In genomic region chr10:63520463-63521388, GRCh38 we compare ENCODE assay signal across 8 cellular contexts. TPM values are rescaled to one million over a fixed set of nuclear protein-coding genes. Genes with fewer than 3 reads are reported as not detected.
DNase-seq lines count a peak whose midpoint lies in the region; ATAC-seq and TF ChIP-seq lines count a peak whose summit lies in the region.

No MANE protein-coding gene starts in this region.

- peaks cover 50 to 86% (median 72%) of the 10 kb centered on the region in 4 donors for H3K4me1 Mint-ChIP-seq in CD4-positive, alpha-beta memory T cell
- H3K4me1 Mint-ChIP-seq in activated T-helper 1 cell treated with anti-CD3 and anti-CD28 coated beads, Interleukin-12 subunit alpha, Interleukin-12 subunit beta, Interleukin-2, Interleukin-4 antibody, amounts not matched to agents 30 ng/mL and 10 ng/mL and 1 ng/mL, durations not matched to agents 14 hours and 24 hours and 36 hours (ENCODE audit: low read depth), result peaks cover 71% of the 10 kb centered on the region
- H3K4me1 Mint-ChIP-seq in nephron progenitor cell, result peaks cover 49% of the 10 kb centered on the region

- peak overlapping the region; percentile 88 to 94 (median 91) for H3K27ac Mint-ChIP-seq in CD4-positive, alpha-beta memory T cell
- peak overlapping the region; percentile 84 for H3K27ac Mint-ChIP-seq in activated T-helper 1 cell treated with anti-CD3 and anti-CD28 coated beads, Interleukin-12 subunit alpha, Interleukin-12 subunit beta, Interleukin-2, Interleukin-4 antibody, amounts not matched to agents 30 ng/mL and 10 ng/mL and 1 ng/mL, durations not matched to agents 14 hours and 24 hours and 36 hours
- H3K27ac Mint-ChIP-seq in nephron progenitor cell, result peak overlapping the region; percentile 75

- POLR2A ChIA-PET in CD4-positive, alpha-beta memory T cell (lab: Charles Lee; ENCODE audit: partially characterized antibody), result interaction anchor here (0.9 to 3.9 kb wide), 12 partner anchors 34 to 388 kb away, joined by 3 to 58 read pairs (median 6); partner anchors contain the start of genes JMJD1C and NRBF2

- H3K4me3 ChIP-seq in CD4-positive, alpha-beta memory T cell (ENCODE audit: low read length in 2 of 2), result peak overlapping the region; percentile 64 to 71
- peak overlapping the region; percentile 88 for H3K4me3 ChIP-seq in OCI-LY3 (ENCODE audit: low read length)
- H3K4me3 ChIP-seq in fibroblast of mammary gland (ENCODE audit: control insufficient read depth, low read depth, low read length), result peak overlapping the region; percentile 51
- peak overlapping the region; percentile 49 to 91 (median 65) for H3K4me3 ChIP-seq in tibial nerve

- H3K79me2 ChIP-seq in OCI-LY3 (ENCODE audit: low read length), result peaks cover 74% of the 10 kb centered on the region

- DNase-seq in CD4-positive, alpha-beta memory T cell, result peak; percentile 54 to 69 (median 61)
- DNase-seq in activated T-helper 1 cell treated with anti-CD3 and anti-CD28 coated beads, Interleukin-12 subunit alpha, Interleukin-12 subunit beta, Interleukin-2, Interleukin-4 antibody, amounts not matched to agents 30 ng/mL and 10 ng/mL and 1 ng/mL, durations not matched to agents 14 hours and 24 hours and 36 hours (ENCODE audit: low spot score), result peak; percentile 42
- DNase-seq in fibroblast of mammary gland (ENCODE audit: low read depth) (peak; percentile 72), nephron progenitor cell (peak; percentile 71), tibial nerve (ENCODE audit: low spot score in 2 of 2) (peak in 1 of 2 donors; percentile 35)

- peak; percentile 71 for ATAC-seq in HG03280 (IDR thresholded peaks at IDR 0.05; ENCODE audit: unreplicated experiment)

- H3K9me3 ChIP-seq in CD4-positive, alpha-beta memory T cell (ENCODE audit: control insufficient read depth in 1 of 2, low read length in 2 of 2), result no peaks in the 10 kb centered on the region
- no peaks in the 10 kb centered on the region for H3K9me3 ChIP-seq in OCI-LY3 (ENCODE audit: insufficient read depth, low read length)
- no peaks in the 10 kb centered on the region for H3K9me3 ChIP-seq in tibial nerve

- H3K27me3 Mint-ChIP-seq in CD4-positive, alpha-beta memory T cell, result no peaks in the 10 kb centered on the region
- H3K27me3 Mint-ChIP-seq in activated T-helper 1 cell treated with anti-CD3 and anti-CD28 coated beads, Interleukin-12 subunit alpha, Interleukin-12 subunit beta, Interleukin-2, Interleukin-4 antibody, amounts not matched to agents 30 ng/mL and 10 ng/mL and 1 ng/mL, durations not matched to agents 14 hours and 24 hours and 36 hours (ENCODE audit: insufficient read depth), result no peaks in the 10 kb centered on the region
- H3K27me3 Mint-ChIP-seq in nephron progenitor cell (ENCODE audit: low read depth, poor library complexity), result peaks cover 3% of the 10 kb centered on the region

- peak overlapping the region; percentile 95 for H3K4me2 ChIP-seq in OCI-LY3 (ENCODE audit: low read length)

- H3K27me3 ChIP-seq in CD4-positive, alpha-beta memory T cell (ENCODE audit: insufficient read depth, low read length), result no peaks in the 10 kb centered on the region
- H3K27me3 ChIP-seq in OCI-LY3 (ENCODE audit: low read depth, low read length) (no peaks in the 10 kb centered on the region), tibial nerve (no peaks in the 10 kb centered on the region)

- WGBS in tibial nerve, 2 donors, result 26 to 62% methylated on average over 16 to 30 of the region's 46 CpGs

- peak overlapping the region; percentile 61 for H2AFZ ChIP-seq in OCI-LY3 (ENCODE audit: low read depth, low read length)

- H3K36me3 Mint-ChIP-seq in CD4-positive, alpha-beta memory T cell, result peaks cover 3 to 10% of the 10 kb centered on the region in 2 donors
- peaks cover 12% of the 10 kb centered on the region for H3K36me3 Mint-ChIP-seq in activated T-helper 1 cell treated with anti-CD3 and anti-CD28 coated beads, Interleukin-12 subunit alpha, Interleukin-12 subunit beta, Interleukin-2, Interleukin-4 antibody, amounts not matched to agents 30 ng/mL and 10 ng/mL and 1 ng/mL, durations not matched to agents 14 hours and 24 hours and 36 hours (ENCODE audit: low read depth)
- H3K36me3 Mint-ChIP-seq in nephron progenitor cell (ENCODE audit: low read depth), result peaks cover 45% of the 10 kb centered on the region

- H3K27ac ChIP-seq in CD4-positive, alpha-beta memory T cell (ENCODE audit: low read depth, low read length), result peak overlapping the region; percentile 78
- peak overlapping the region; percentile 68 for H3K27ac ChIP-seq in OCI-LY3 (ENCODE audit: low read length)
- peak overlapping the region; percentile 83 to 98 (median 96) for H3K27ac ChIP-seq in tibial nerve

- H3K4me1 ChIP-seq in CD4-positive, alpha-beta memory T cell (ENCODE audit: insufficient read depth, low read length), result peaks cover 73% of the 10 kb centered on the region
- peaks cover 18% of the 10 kb centered on the region for H3K4me1 ChIP-seq in OCI-LY3 (ENCODE audit: low read length)
- peaks cover 0 to 55% (median 21%) of the 10 kb centered on the region in 4 donors for H3K4me1 ChIP-seq in tibial nerve

- peak in 1 of 2 donors; percentile 28 for TF ChIP-seq EP300 in tibial nerve (IDR thresholded peaks at IDR 0.05)

- TF ChIP-seq POLR2A in GM19099 (IDR thresholded peaks at IDR 0.05; ENCODE audit: extremely low read depth, insufficient read length, low read depth), result peak; percentile 50
- no peak for TF ChIP-seq POLR2A in tibial nerve (IDR thresholded peaks at IDR 0.05)

- CTCF ChIA-PET in CD4-positive, alpha-beta memory T cell (lab: Charles Lee; ENCODE audit: partially characterized antibody), result interaction anchor here (0.7 to 3.5 kb wide), 4 partner anchors 37 to 255 kb away, joined by 3 to 16 read pairs (median 7); no protein-coding TSS in a partner anchor

- peak overlapping the region; percentile 77 for H3K9ac ChIP-seq in OCI-LY3 (ENCODE audit: low read length)

- no peaks in the 10 kb centered on the region for H3K9me3 Mint-ChIP-seq in CD4-positive, alpha-beta memory T cell
- no peaks in the 10 kb centered on the region for H3K9me3 Mint-ChIP-seq in activated T-helper 1 cell treated with anti-CD3 and anti-CD28 coated beads, Interleukin-12 subunit alpha, Interleukin-12 subunit beta, Interleukin-2, Interleukin-4 antibody, amounts not matched to agents 30 ng/mL and 10 ng/mL and 1 ng/mL, durations not matched to agents 14 hours and 24 hours and 36 hours
- H3K9me3 Mint-ChIP-seq in nephron progenitor cell, result peaks cover 44% of the 10 kb centered on the region

- intact Hi-C loops in CD4-positive, alpha-beta memory T cell (cut with micrococcal nuclease), result loop anchor here (1.0 to 2.0 kb wide), 2 partner anchors 54 to 303 kb away; no protein-coding TSS in a partner anchor
- intact Hi-C loops in activated T-helper 1 cell treated with anti-CD3 and anti-CD28 coated beads, Interleukin-12 subunit alpha, Interleukin-12 subunit beta, Interleukin-2, Interleukin-4 antibody, amounts not matched to agents 30 ng/mL and 10 ng/mL and 1 ng/mL, durations not matched to agents 14 hours and 24 hours and 36 hours (cut with micrococcal nuclease), result loop anchor here (2.0 to 5.0 kb wide), 6 partner anchors 52 to 703 kb away; partner anchors contain the start of genes EGR2 and JMJD1C

- no peaks in the 10 kb centered on the region for H3K36me3 ChIP-seq in CD4-positive, alpha-beta memory T cell (ENCODE audit: insufficient read depth, low read length)
- H3K36me3 ChIP-seq in OCI-LY3 (replicated peaks; ENCODE audit: low read depth, low read length), result no peaks in the 10 kb centered on the region
- no peaks in the 10 kb centered on the region for H3K36me3 ChIP-seq in tibial nerve

- no peaks in the 10 kb centered on the region for H4K20me1 ChIP-seq in OCI-LY3 (ENCODE audit: insufficient read depth, low read length)

- TF ChIP-seq CTCF in OCI-LY3 (IDR thresholded peaks at IDR 0.05; ENCODE audit: low read depth, low read length) (no peak), fibroblast of mammary gland (conservative IDR thresholded peaks at IDR 0.05; ENCODE audit: control insufficient read depth, insufficient read depth, low read depth, low read length) (no peak), nephron progenitor cell (IDR thresholded peaks at IDR 0.05) (no peak), tibial nerve (IDR thresholded peaks at IDR 0.05) (no peak)

- peak overlapping the region; percentile 87 to 90 (median 88) for H3K4me3 Mint-ChIP-seq in CD4-positive, alpha-beta memory T cell
- peak overlapping the region; percentile 88 for H3K4me3 Mint-ChIP-seq in activated T-helper 1 cell treated with anti-CD3 and anti-CD28 coated beads, Interleukin-12 subunit alpha, Interleukin-12 subunit beta, Interleukin-2, Interleukin-4 antibody, amounts not matched to agents 30 ng/mL and 10 ng/mL and 1 ng/mL, durations not matched to agents 14 hours and 24 hours and 36 hours
- peak overlapping the region; percentile 69 for H3K4me3 Mint-ChIP-seq in nephron progenitor cell

RNA-seq across cellular contexts. Expression of gene REEP3, which starts 0.5 kb away (rescaled TPM):
- total RNA-seq in CD4-positive, alpha-beta memory T cell, result 10 to 100 TPM; 17.4 to 20.1 TPM
- polyA plus RNA-seq in CD4-positive, alpha-beta memory T cell, result 10 to 100 TPM; 15.3 to 23.8 TPM
- 28.2 and 30.0 TPM in 2 replicates for total RNA-seq in activated T-helper 1 cell treated with anti-CD3 and anti-CD28 coated beads, Interleukin-12 subunit alpha, Interleukin-12 subunit beta, Interleukin-2, Interleukin-4 antibody, amounts not matched to agents 30 ng/mL and 10 ng/mL and 1 ng/mL, durations not matched to agents 14 hours and 24 hours and 36 hours
- 10 to 100 TPM; 45.9 to 67.4 (median 63.3) TPM for total RNA-seq in tibial nerve

RNA-seq across cellular contexts. Expression of gene JMJD1C, which starts 54.9 kb away (rescaled TPM):
- 100 to 1,000 TPM; 113 to 115 TPM for total RNA-seq in CD4-positive, alpha-beta memory T cell
- 10 to 100 TPM; 22.8 to 55.6 TPM for polyA plus RNA-seq in CD4-positive, alpha-beta memory T cell
- total RNA-seq in activated T-helper 1 cell treated with anti-CD3 and anti-CD28 coated beads, Interleukin-12 subunit alpha, Interleukin-12 subunit beta, Interleukin-2, Interleukin-4 antibody, amounts not matched to agents 30 ng/mL and 10 ng/mL and 1 ng/mL, durations not matched to agents 14 hours and 24 hours and 36 hours, result 47.3 and 48.0 TPM in 2 replicates
- 100 to 1,000 TPM; 100 to 156 (median 131) TPM for total RNA-seq in tibial nerve
